ENCODE assay signal across 9 cellular contexts in the genomic region with DNA sequence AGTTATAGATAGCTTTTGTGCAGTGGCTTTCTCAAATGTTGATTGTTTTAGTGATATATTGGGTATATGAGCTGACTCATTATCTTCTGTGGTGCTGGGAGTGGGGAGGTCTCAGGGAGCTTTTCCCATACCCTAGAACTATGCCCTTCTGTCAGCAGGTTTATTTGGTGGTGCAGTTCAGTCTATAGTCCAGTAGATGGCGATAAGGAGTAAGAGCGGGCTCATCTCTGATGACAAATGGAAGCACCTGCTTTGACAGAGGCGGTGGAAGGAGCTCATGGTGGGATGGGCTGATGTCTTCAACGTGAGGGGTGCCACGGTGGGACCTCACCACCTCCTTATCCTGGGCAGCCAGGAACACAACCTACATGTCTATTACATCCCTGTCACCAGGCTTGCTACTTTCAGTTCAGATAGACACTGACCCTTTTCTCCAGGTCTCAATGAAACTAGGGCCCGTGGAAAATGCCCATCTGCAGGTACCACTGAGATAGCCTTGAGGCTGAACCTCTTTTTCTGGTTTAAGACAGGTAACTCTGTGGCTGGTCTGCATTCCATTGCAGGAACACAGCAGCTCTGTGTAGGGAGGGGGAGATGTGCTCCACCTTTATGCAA. TPM values are rescaled to one million over a fixed set of nuclear protein-coding genes. Genes with fewer than 3 reads are reported as not detected.
DNase-seq lines count a peak whose midpoint lies in the region; ATAC-seq and FAIRE-seq lines count a peak whose summit lies in the region.
"Had no signal": no experiment of that assay in that cellular context is flagged by ENCODE, and none has a peak within 500 bp of the region (broad histone marks: within the 10 kb centered on the region; RNA-seq: fewer than 3 reads in every experiment).

No MANE protein-coding gene starts in this region.

- ATAC-seq in GM18907 (IDR thresholded peaks at IDR 0.05; ENCODE audit: unreplicated experiment) (peak; percentile 80), HG03175 (IDR thresholded peaks at IDR 0.05; ENCODE audit: unreplicated experiment) (peak; percentile 95), GM18873 (IDR thresholded peaks at IDR 0.05; ENCODE audit: low FRiP score, unreplicated experiment) (no peak)

- no peaks in the 10 kb centered on the region for H3K9me3 ChIP-seq in small intestine (ENCODE audit: control insufficient read depth, low read depth)

- no peaks in the 10 kb centered on the region for H3K36me3 ChIP-seq in small intestine (ENCODE audit: control insufficient read depth in 2 of 2, insufficient read depth in 2 of 2, low read length in 2 of 2)

- peaks cover 0 to 1% of the 10 kb centered on the region in 2 donors for H3K27me3 ChIP-seq in small intestine (ENCODE audit: control insufficient read depth in 2 of 2, insufficient read depth in 2 of 2, low read length in 2 of 2)

- 15 to 18% (median 16%) methylated on average over 6 of the region's 6 CpGs for WGBS in small intestine, 3 donors

- H3K4me1 ChIP-seq in small intestine (ENCODE audit: control insufficient read depth in 2 of 2, insufficient read depth in 1 of 2, low read depth in 1 of 2, low read length in 1 of 2) = no peaks in the 10 kb centered on the region

- DNase-seq in COLO829 (ENCODE audit: low spot score) (peak; percentile 33), NCI-H69 (lab: John Stamatoyannopoulos, UW) (peak; percentile 38), glomerular endothelial cell (ENCODE audit: extremely low read depth, low read depth, low spot score) (peak; percentile 12), small intestine (peak; percentile 32)
- peak; percentile 37 to 45 for DNase-seq in activated T-cell treated with anti-CD3 and anti-CD28 coated beads, Interleukin-2, amount 50 U/mL, for 48 hours

- FAIRE-seq in small intestine (lab: Jason Lieb, UNC) = no peak

- no peak overlapping the region for H3K4me3 ChIP-seq in small intestine (ENCODE audit: low read depth in 1 of 2, low read length in 2 of 2)

- no peak overlapping the region for H3K27ac ChIP-seq in small intestine (ENCODE audit: low read depth in 1 of 2, low read length in 1 of 2)

RNA-seq across cellular contexts. Expression of gene OR6A2, which starts 13.0 kb away (rescaled TPM):
- 0.19 and 0.29 TPM in 2 replicates for total RNA-seq in glomerular endothelial cell
- polyA plus RNA-seq in small intestine = not detected

RNA-seq across cellular contexts. Expression of gene OR2AG1, which starts 29.7 kb away (rescaled TPM):
- total RNA-seq in glomerular endothelial cell = not detected in 2 replicates
- polyA plus RNA-seq in small intestine = not detected
- total RNA-seq: activated CD8-positive, alpha-beta memory T cell treated with anti-CD3 and anti-CD28 coated beads for 36 hours had no signal

RNA-seq across cellular contexts. Expression of gene OR10A5, which starts 33.0 kb away (rescaled TPM):
- not detected in 2 replicates for total RNA-seq in glomerular endothelial cell
- polyA plus RNA-seq in small intestine = not detected
- total RNA-seq: activated CD8-positive, alpha-beta memory T cell treated with anti-CD3 and anti-CD28 coated beads for 36 hours had no signal

RNA-seq across cellular contexts. Expression of gene OR2AG2, which starts 40.7 kb away (rescaled TPM):
- total RNA-seq in glomerular endothelial cell = 0.15 and 0.18 TPM in 2 replicates
- under 1 TPM in 1 of 3 donors, not detected in 2; 0.09 TPM for polyA plus RNA-seq in small intestine

RNA-seq across cellular contexts. Expression of gene OR10A2, which starts 50.4 kb away (rescaled TPM):
- not detected in 2 replicates for total RNA-seq in glomerular endothelial cell
- not detected for polyA plus RNA-seq in small intestine
- total RNA-seq: activated CD8-positive, alpha-beta memory T cell treated with anti-CD3 and anti-CD28 coated beads for 36 hours had no signal
